In the genomic region with DNA sequence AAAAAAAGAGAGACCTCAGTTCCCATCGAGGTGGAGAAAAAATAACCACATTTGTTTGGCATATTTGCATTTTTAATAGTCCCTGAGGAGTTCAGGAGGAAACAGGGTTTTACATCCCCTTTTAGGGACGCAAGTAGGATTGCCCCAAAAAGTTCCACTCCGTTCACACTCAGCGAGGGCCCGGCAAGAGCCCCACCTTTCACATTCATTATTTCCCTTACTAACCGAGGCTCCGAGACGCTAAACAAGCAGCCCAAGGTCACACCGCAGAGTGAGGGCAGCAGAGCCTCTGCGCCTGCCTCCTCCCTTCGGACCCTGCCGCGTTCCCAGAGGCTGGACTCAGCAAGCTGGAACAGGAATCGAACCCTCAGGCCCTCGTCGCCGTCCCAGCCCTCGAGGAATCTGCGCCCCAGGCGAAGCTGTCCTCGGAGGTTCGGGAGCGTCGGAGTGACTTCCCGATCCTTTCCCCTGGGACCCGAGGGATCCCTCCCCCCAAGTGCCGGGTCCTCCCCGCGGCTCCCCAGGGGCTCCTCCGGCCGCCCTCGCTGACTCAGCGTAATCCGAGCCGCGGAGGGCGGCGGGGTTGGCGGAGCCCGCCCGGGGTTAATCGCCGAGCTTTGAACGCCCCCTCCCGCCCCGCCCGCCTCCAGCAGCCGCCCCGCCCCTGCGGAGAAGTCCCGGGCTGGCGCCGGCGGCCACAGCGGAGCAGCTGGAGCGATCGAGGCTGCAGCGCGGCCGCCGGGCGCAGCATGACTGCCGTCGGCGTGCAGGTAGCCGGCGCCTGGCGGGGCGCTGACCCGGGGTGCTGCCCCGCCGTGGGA, we compare ENCODE assay signal across 8 cellular contexts. TPM values are rescaled to one million over a fixed set of nuclear protein-coding genes. Genes with fewer than 3 reads are reported as not detected.
A peak's percentile ranks its signal among the peaks of the same experiment; 100 is the strongest.
DNase-seq lines count a peak whose midpoint lies in the region; ATAC-seq, FAIRE-seq and TF ChIP-seq lines count a peak whose summit lies in the region.

A gene with protein sequence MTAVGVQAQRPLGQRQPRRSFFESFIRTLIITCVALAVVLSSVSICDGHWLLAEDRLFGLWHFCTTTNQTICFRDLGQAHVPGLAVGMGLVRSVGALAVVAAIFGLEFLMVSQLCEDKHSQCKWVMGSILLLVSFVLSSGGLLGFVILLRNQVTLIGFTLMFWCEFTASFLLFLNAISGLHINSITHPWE (plus strand): TSS at position 700 of the 821 bp plus-strand sequence. CDS start 50 bp downstream, at position 750.

- H3K27me3 ChIP-seq in breast epithelium: no peaks in the 10 kb centered on the region
- peaks cover 11% of the 10 kb centered on the region for H3K27me3 ChIP-seq in kidney epithelial cell (ENCODE audit: control insufficient read depth, insufficient read depth, low read length)

- H3K27ac ChIP-seq in breast epithelium: peak within 1 kb of the TSS; percentile 43 to 64

- intact Hi-C loops in breast epithelium (cut with DNase I; ENCODE audit: low total_unique reads): no loop called here

- in situ Hi-C loops in GM18951 (cut with MboI; ENCODE audit: low sequenced_read_pairs, unreplicated experiment): no loop called here

- peak within 1 kb of the TSS; percentile 54 to 66 (median 60) for H3K4me3 ChIP-seq in breast epithelium
- peak within 1 kb of the TSS; percentile 48 for H3K4me3 ChIP-seq in kidney epithelial cell (ENCODE audit: low read depth, low read length)

- no peaks in the 10 kb centered on the region for H3K4me1 ChIP-seq in breast epithelium

- H3K36me3 ChIP-seq in breast epithelium: no peaks in the 10 kb centered on the region
- H3K36me3 ChIP-seq in kidney epithelial cell (ENCODE audit: control insufficient read depth, insufficient read depth, low read length): no peaks in the 10 kb centered on the region

- no peak for FAIRE-seq in D721Med (lab: Jason Lieb, UNC)

- peak; percentile 24 for TF ChIP-seq POLR2A in GM18951 (IDR thresholded peaks at IDR 0.05; ENCODE audit: extremely low read depth, insufficient read depth, insufficient read length)
- TF ChIP-seq POLR2A in breast epithelium (IDR thresholded peaks at IDR 0.05): no peak

- no peaks in the 10 kb centered on the region for H3K9me3 ChIP-seq in breast epithelium

- TF ChIP-seq CTCF in D721Med (IDR thresholded peaks at IDR 0.05; ENCODE audit: insufficient read depth, missing control alignments): no peak
- TF ChIP-seq CTCF in breast epithelium (IDR thresholded peaks at IDR 0.05): no peak
- TF ChIP-seq CTCF in kidney epithelial cell (IDR thresholded peaks at IDR 0.05; ENCODE audit: insufficient read depth, low read length, poor library complexity, severe bottlenecking): no peak

- peak; percentile 90 for DNase-seq in D721Med (ENCODE audit: insufficient read length, low spot score)
- DNase-seq in NCI-H446 treated with DMSO at 0.1 percent for 48 hours (lab: John Stamatoyannopoulos, UW): peak; percentile 3
- no peak for DNase-seq in breast epithelium (ENCODE audit: low spot score in 2 of 2)
- DNase-seq in kidney epithelial cell (ENCODE audit: low read depth): no peak
- peak; percentile 4 for DNase-seq in stimulated activated CD8-positive, alpha-beta memory T cell treated with anti-CD3 and anti-CD28 coated beads, Interleukin-12 subunit alpha, Interleukin-12 subunit beta, amount 100 ng/mL, for 4 hours (ENCODE audit: low read depth)
- no peak for DNase-seq in activated CD4-positive, CD25-positive, alpha-beta regulatory T cell (lab: John Stamatoyannopoulos, UW)

- peak; percentile 67 for ATAC-seq in HG03045 (IDR thresholded peaks at IDR 0.05; ENCODE audit: unreplicated experiment)

RNA-seq across cellular contexts. Expression of the gene that starts here (rescaled TPM):
- total RNA-seq in breast epithelium (10 to 100 TPM in 1 of 3 donors, 1 to 10 TPM in 2; 8.8 to 43.2 (median 9.4) TPM), kidney epithelial cell (1.2 TPM in 1 of 2 replicates, not detected in the other)

Comparison
In these comparisons a context has a peak if more than half of its experiments do, and no peak if none do; other contexts are left out.
1. DNase-seq: peak in D721Med (single experiment), NCI-H446 treated with DMSO at 0.1 percent for 48 hours (single experiment) and stimulated activated CD8-positive, alpha-beta memory T cell treated with anti-CD3 and anti-CD28 coated beads, Interleukin-12 subunit alpha, Interleukin-12 subunit beta, amount 100 ng/mL, for 4 hours (single experiment); none in breast epithelium (0 of 2), kidney epithelial cell (single experiment) and activated CD4-positive, CD25-positive, alpha-beta regulatory T cell (0 of 4).